Comparison of ENCODE assay signal across 8 cellular contexts in genomic region chr12:96195845-96196451, GRCh38. TPM values are rescaled to one million over a fixed set of nuclear protein-coding genes. Genes with fewer than 3 reads are reported as not detected.
DNase-seq lines count a peak whose midpoint lies in the region; ATAC-seq and TF ChIP-seq lines count a peak whose summit lies in the region.

No MANE protein-coding gene starts in this region.

- CTCF ChIA-PET in CD4-positive, alpha-beta memory T cell (lab: Charles Lee; ENCODE audit: partially characterized antibody): interaction anchor here (1.0 to 13.9 kb wide), 4 partner anchors 9 to 203 kb away, joined by 3 to 149 read pairs (median 4); no protein-coding TSS in a partner anchor
- CTCF ChIA-PET in activated CD8-positive, alpha-beta memory T cell treated with anti-CD3 and anti-CD28 coated beads, Interleukin-2, amount 10 ng/mL, durations not matched to agents 7 days and 5 days (lab: Charles Lee): interaction anchor here (0.9 to 2.0 kb wide), 6 partner anchors 10 to 160 kb away, joined by 3 to 15 read pairs (median 6); partner anchors contain the start of gene LTA4H

- H3K27ac ChIP-seq in CD4-positive, alpha-beta memory T cell (ENCODE audit: low read depth, low read length): peak overlapping the region; percentile 71

- peak in 2 of 5 donors; percentile 29 to 78 for DNase-seq in CD4-positive, alpha-beta memory T cell
- DNase-seq in KBM-7 (peak; percentile 54), neural crest cell (ENCODE audit: low read depth, low spot score) (peak; percentile 16), amygdala (lab: John Stamatoyannopoulos, UW) (no peak), NCI-H345 treated with DMSO at 0.1 percent for 48 hours (lab: John Stamatoyannopoulos, UW; ENCODE audit: unreplicated experiment) (no peak), GDM1 (lab: John Stamatoyannopoulos, UW) (no peak)
- peak; percentile 61 for DNase-seq in activated CD8-positive, alpha-beta memory T cell treated with anti-CD3 and anti-CD28 coated beads, Interleukin-2, amount 10 ng/mL, durations not matched to agents 7 days and 5 days

- TF ChIP-seq CTCF in neural crest cell (conservative IDR thresholded peaks at IDR 0.05): no peak

- peaks cover 37 to 60% (median 45%) of the 10 kb centered on the region in 4 donors for H3K4me1 Mint-ChIP-seq in CD4-positive, alpha-beta memory T cell
- peaks cover 40% of the 10 kb centered on the region for H3K4me1 Mint-ChIP-seq in activated CD8-positive, alpha-beta memory T cell treated with anti-CD3 and anti-CD28 coated beads, Interleukin-2, amount 10 ng/mL, durations not matched to agents 7 days and 5 days
- peaks cover 33% of the 10 kb centered on the region for H3K4me1 Mint-ChIP-seq in neural crest cell

- H3K36me3 Mint-ChIP-seq in CD4-positive, alpha-beta memory T cell: peaks cover 7 to 16% of the 10 kb centered on the region in 2 donors
- H3K36me3 Mint-ChIP-seq in activated CD8-positive, alpha-beta memory T cell treated with anti-CD3 and anti-CD28 coated beads, Interleukin-2, amount 10 ng/mL, durations not matched to agents 7 days and 5 days: peaks cover 5% of the 10 kb centered on the region
- H3K36me3 Mint-ChIP-seq in neural crest cell (ENCODE audit: low read depth): no peaks in the 10 kb centered on the region

- H3K27me3 Mint-ChIP-seq in CD4-positive, alpha-beta memory T cell: no peaks in the 10 kb centered on the region
- no peaks in the 10 kb centered on the region for H3K27me3 Mint-ChIP-seq in activated CD8-positive, alpha-beta memory T cell treated with anti-CD3 and anti-CD28 coated beads, Interleukin-2, amount 10 ng/mL, durations not matched to agents 7 days and 5 days
- no peaks in the 10 kb centered on the region for H3K27me3 Mint-ChIP-seq in neural crest cell (ENCODE audit: low read depth)

- H3K27me3 ChIP-seq in CD4-positive, alpha-beta memory T cell (ENCODE audit: insufficient read depth, low read length): no peaks in the 10 kb centered on the region

- H3K4me1 ChIP-seq in CD4-positive, alpha-beta memory T cell (ENCODE audit: insufficient read depth, low read length): peaks cover 58% of the 10 kb centered on the region

- intact Hi-C loops in CD4-positive, alpha-beta memory T cell (cut with micrococcal nuclease): loop anchor here (1.0 to 5.0 kb wide), 5 partner anchors 10 to 321 kb away; partner anchors contain the start of genes CDK17 and CFAP54

- ATAC-seq in activated CD8-positive, alpha-beta memory T cell treated with anti-CD3 and anti-CD28 coated beads, Interleukin-2, amount 10 ng/mL, durations not matched to agents 7 days and 5 days: peak; percentile 4
- peak; percentile 5 for ATAC-seq in esophagus mucosa

- POLR2A ChIA-PET in CD4-positive, alpha-beta memory T cell (lab: Charles Lee; ENCODE audit: partially characterized antibody): interaction anchor here (0.6 to 6.6 kb wide), 17 partner anchors 8 to 321 kb away, joined by 3 to 233 read pairs (median 5); partner anchors contain the start of genes CDK17 and CFAP54

- in situ Hi-C loops in KBM-7 (cut with MboI; ENCODE audit: low pct_unique_long_range_greater_than_20kb, low sequenced_read_pairs): no loop called here

- H3K9me3 ChIP-seq in CD4-positive, alpha-beta memory T cell (ENCODE audit: control insufficient read depth in 1 of 2, low read length in 2 of 2): no peaks in the 10 kb centered on the region

- H3K36me3 ChIP-seq in CD4-positive, alpha-beta memory T cell (ENCODE audit: insufficient read depth, low read length): no peaks in the 10 kb centered on the region

- H3K9me3 Mint-ChIP-seq in CD4-positive, alpha-beta memory T cell: peaks cover 0 to 5% (median 0%) of the 10 kb centered on the region in 8 donors
- H3K9me3 Mint-ChIP-seq in activated CD8-positive, alpha-beta memory T cell treated with anti-CD3 and anti-CD28 coated beads, Interleukin-2, amount 10 ng/mL, durations not matched to agents 7 days and 5 days (ENCODE audit: low read depth): no peaks in the 10 kb centered on the region
- no peaks in the 10 kb centered on the region for H3K9me3 Mint-ChIP-seq in neural crest cell

- peak overlapping the region; percentile 49 to 85 for H3K4me3 ChIP-seq in CD4-positive, alpha-beta memory T cell (ENCODE audit: low read length in 2 of 2)

- peak overlapping the region; percentile 93 to 100 (median 98) for H3K4me3 Mint-ChIP-seq in CD4-positive, alpha-beta memory T cell
- H3K4me3 Mint-ChIP-seq in activated CD8-positive, alpha-beta memory T cell treated with anti-CD3 and anti-CD28 coated beads, Interleukin-2, amount 10 ng/mL, durations not matched to agents 7 days and 5 days: peak overlapping the region; percentile 97
- H3K4me3 Mint-ChIP-seq in neural crest cell: peak overlapping the region; percentile 99

- H3K27ac Mint-ChIP-seq in CD4-positive, alpha-beta memory T cell: peak overlapping the region; percentile 96 to 100 (median 97)
- H3K27ac Mint-ChIP-seq in activated CD8-positive, alpha-beta memory T cell treated with anti-CD3 and anti-CD28 coated beads, Interleukin-2, amount 10 ng/mL, durations not matched to agents 7 days and 5 days: peak overlapping the region; percentile 97
- peak overlapping the region; percentile 97 for H3K27ac Mint-ChIP-seq in neural crest cell (ENCODE audit: unreplicated experiment)

RNA-seq across cellular contexts. Expression of gene ELK3, which starts 1.8 kb away (rescaled TPM):
- total RNA-seq in CD4-positive, alpha-beta memory T cell: 10 to 100 TPM; 56.4 to 56.5 TPM
- 10 to 100 TPM; 20.8 to 56.5 TPM for polyA plus RNA-seq in CD4-positive, alpha-beta memory T cell
- 10 to 100 TPM; 16.1 to 17.1 TPM for total RNA-seq in activated CD8-positive, alpha-beta memory T cell treated with anti-CD3 and anti-CD28 coated beads, Interleukin-2, amount 10 ng/mL, durations not matched to agents 7 days and 5 days
- 45.4 TPM for total RNA-seq in esophagus mucosa
- total RNA-seq in neural crest cell: 19.0 and 24.3 TPM in 2 replicates

Comparison
In these comparisons a context has a peak if more than half of its experiments do, and no peak if none do; other contexts are left out.
1. DNase-seq: peak in KBM-7 (single experiment), activated CD8-positive, alpha-beta memory T cell treated with anti-CD3 and anti-CD28 coated beads, Interleukin-2, amount 10 ng/mL, durations not matched to agents 7 days and 5 days (single experiment) and neural crest cell (single experiment); none in amygdala (0 of 56), NCI-H345 treated with DMSO at 0.1 percent for 48 hours (single experiment) and GDM1 (single experiment).
2. Peak in every context shown above with its lines, with median percentiles within 50 percentile points of each other: H3K27ac Mint-ChIP-seq and H3K4me3 Mint-ChIP-seq.